Comparison of ENCODE assay signal across 24 cellular contexts in genomic region chr7:102927303-102927933, GRCh38. TPM values are rescaled to one million over a fixed set of nuclear protein-coding genes. Genes with fewer than 3 reads are reported as not detected.
DNase-seq lines count a peak whose midpoint lies in the region; ATAC-seq, FAIRE-seq and TF ChIP-seq lines count a peak whose summit lies in the region.
"Had no signal": no experiment of that assay in that cellular context is flagged by ENCODE, and none has a peak within 500 bp of the region (broad histone marks: within the 10 kb centered on the region; RNA-seq: fewer than 3 reads in every experiment).

No MANE protein-coding gene starts in this region.

- TF ChIP-seq CTCF in PC-3 (conservative IDR thresholded peaks at IDR 0.05; ENCODE audit: low read depth, low read length) (no peak), fibroblast of the aortic adventitia (IDR thresholded peaks at IDR 0.05; ENCODE audit: insufficient read depth, low read length) (no peak)
- no peak for TF ChIP-seq CTCF in CD4-positive, alpha-beta T cell (IDR thresholded peaks at IDR 0.05)

- no peaks in the 10 kb centered on the region for H3K36me3 ChIP-seq in PC-3 (ENCODE audit: low read depth, low read length)
- H3K36me3 ChIP-seq: left ventricle myocardium inferior, neural progenitor cell, tibial nerve had no signal

- H3K9me3 Mint-ChIP-seq in CD4-positive, alpha-beta T cell = no peaks in the 10 kb centered on the region

- peak; percentile 48 for DNase-seq in ELR (ENCODE audit: low read depth)
- peak; percentile 35 for DNase-seq in PC-3
- peak; percentile 58 for DNase-seq in fibroblast of the aortic adventitia (ENCODE audit: low read depth)
- DNase-seq in urothelium cell line (ENCODE audit: low spot score) = peak; percentile 69
- no peak for DNase-seq in CD4-positive, alpha-beta T cell
- DNase-seq in NCI-H345 (lab: John Stamatoyannopoulos, UW) = no peak
- DNase-seq: C1 segment of cervical spinal cord; head of caudate nucleus; Karpas-422; left ventricle myocardium inferior; mucosa of descending colon; NCI-H1092 treated with DMSO at 0.1 percent for 48 hours; NCI-H2107; NCI-H524; psoas muscle; RPMI8226; stimulated activated CD4-positive, alpha-beta T cell treated with anti-CD3 and anti-CD28 coated beads, Interleukin-4, amount 100 ng/mL, for 1 hour; stimulated activated naive CD8-positive, alpha-beta T cell treated with anti-CD3 and anti-CD28 coated beads, Interleukin-15, Interleukin-2, amounts not matched to agents 100 U/mL and 50 U/mL, for 24 hours had no signal

- peaks cover 14% of the 10 kb centered on the region; the same call in 1 of the 2 replicates for H3K4me1 ChIP-seq in PC-3 (ENCODE audit: insufficient read depth, low read length)
- H3K4me1 ChIP-seq: left ventricle myocardium inferior, psoas muscle, tibial nerve had no signal

- no peak overlapping the region for H3K4me3 Mint-ChIP-seq in CD4-positive, alpha-beta T cell
- H3K4me3 Mint-ChIP-seq: activated naive CD8-positive, alpha-beta T cell; neural progenitor cell had no signal

- H3K4me2 ChIP-seq in PC-3 (ENCODE audit: low read length) = peak overlapping the region; percentile 6; the same call in 1 of the 2 replicates
- H3K4me2 ChIP-seq: neural progenitor cell had no signal

- H3K36me3 Mint-ChIP-seq in CD4-positive, alpha-beta T cell (ENCODE audit: low read depth) = no peaks in the 10 kb centered on the region
- H3K36me3 Mint-ChIP-seq: activated naive CD8-positive, alpha-beta T cell had no signal

- H3K4me3 ChIP-seq in PC-3 (ENCODE audit: low read length) = no peak overlapping the region
- H3K4me3 ChIP-seq in fibroblast of the aortic adventitia (ENCODE audit: low read depth, low read length) = no peak overlapping the region
- H3K4me3 ChIP-seq: left ventricle myocardium inferior, mucosa of descending colon, neural progenitor cell, psoas muscle, tibial nerve had no signal

- H3K9me2 ChIP-seq in PC-3 (replicated peaks; ENCODE audit: low read length) = no peaks in the 10 kb centered on the region

- CTCF ChIA-PET in PC-3 (lab: Charles Lee) = no interaction called here
- CTCF ChIA-PET in CD4-positive, alpha-beta T cell (lab: Charles Lee) = no interaction called here

- no peak overlapping the region for H2AFZ ChIP-seq in PC-3 (ENCODE audit: low read length)
- H2AFZ ChIP-seq: neural progenitor cell had no signal

- no peak for FAIRE-seq in urothelium cell line (lab: Jason Lieb, UNC)
- FAIRE-seq: colon, G401.6 had no signal

- H4K20me1 ChIP-seq in PC-3 (ENCODE audit: low read length) = no peaks in the 10 kb centered on the region

- ATAC-seq in PC-3 (peak; percentile 77), GM18520 (IDR thresholded peaks at IDR 0.05; ENCODE audit: unreplicated experiment) (no peak)
- ATAC-seq in CD4-positive, alpha-beta T cell (ENCODE audit: poor library complexity) = no peak
- ATAC-seq: mucosa of descending colon; psoas muscle; stimulated activated naive CD8-positive, alpha-beta T cell treated with anti-CD3 and anti-CD28 coated beads, Interleukin-15, Interleukin-2, amounts not matched to agents 100 U/mL and 50 U/mL, for 24 hours had no signal

- no peaks in the 10 kb centered on the region for H3K79me2 ChIP-seq in PC-3 (ENCODE audit: low read length)

- H3K27ac ChIP-seq in PC-3 (ENCODE audit: low read length) = no peak overlapping the region
- no peak overlapping the region for H3K27ac ChIP-seq in CD4-positive, alpha-beta T cell (ENCODE audit: low read depth, low read length)
- H3K27ac ChIP-seq: left ventricle myocardium inferior, neural progenitor cell, psoas muscle, tibial nerve had no signal

- no peaks in the 10 kb centered on the region for H3K27me3 ChIP-seq in PC-3 (ENCODE audit: low read length)
- H3K27me3 ChIP-seq in CD4-positive, alpha-beta T cell (ENCODE audit: control insufficient read depth, insufficient read depth, low read length) = no peaks in the 10 kb centered on the region
- H3K27me3 ChIP-seq: neural progenitor cell, tibial nerve had no signal

- BruUV-seq in PC-3 (replicated peaks; lab: Mats Ljungman, UMichigan) = no TSS peak

- intact Hi-C loops in PC-3 (cut with micrococcal nuclease) = loop anchor here (2.0 to 5.0 kb wide), 2 partner anchors 27 to 35 kb away; no protein-coding TSS in a partner anchor
- intact Hi-C loops in CD4-positive, alpha-beta T cell (cut with DNase I, micrococcal nuclease) = no loop called here

- no peak overlapping the region for H3K9ac ChIP-seq in PC-3 (ENCODE audit: low read length)
- H3K9ac ChIP-seq: neural progenitor cell had no signal

- POLR2A ChIA-PET in PC-3 (lab: Charles Lee; ENCODE audit: unreplicated experiment) = no interaction called here
- POLR2A ChIA-PET in CD4-positive, alpha-beta T cell (lab: Charles Lee) = no interaction called here

- no peak overlapping the region for H3K27ac Mint-ChIP-seq in CD4-positive, alpha-beta T cell
- H3K27ac Mint-ChIP-seq: activated naive CD8-positive, alpha-beta T cell; neural progenitor cell had no signal

- H3K9me3 ChIP-seq in PC-3 (ENCODE audit: low read length) = no peaks in the 10 kb centered on the region
- H3K9me3 ChIP-seq in CD4-positive, alpha-beta T cell (ENCODE audit: control insufficient read depth, low read length) = no peaks in the 10 kb centered on the region
- H3K9me3 ChIP-seq: left ventricle myocardium inferior, mucosa of descending colon, psoas muscle, tibial nerve had no signal

- no peaks in the 10 kb centered on the region for H3K27me3 Mint-ChIP-seq in CD4-positive, alpha-beta T cell
- H3K27me3 Mint-ChIP-seq: activated naive CD8-positive, alpha-beta T cell had no signal

- no peaks in the 10 kb centered on the region for H3K4me1 Mint-ChIP-seq in CD4-positive, alpha-beta T cell (ENCODE audit: low read depth)

- no peaks in the 10 kb centered on the region for H3F3A ChIP-seq in PC-3 (ENCODE audit: low read length, unreplicated experiment)

RNA-seq across cellular contexts. Expression of gene LRRC17, which starts 14.6 kb away (rescaled TPM):
- total RNA-seq in PC-3 (2014; rRNA removed) (0.11 TPM in 1 of 2 replicates, not detected in the other), fibroblast of the aortic adventitia (ENCODE audit: low replicate concordance) (95.6 and 131 TPM in 2 replicates)
- under 1 TPM in 1 of 2 experiments, not detected in 1; 0.22 TPM for total RNA-seq in CD4-positive, alpha-beta T cell

Comparison
In these comparisons a context has a peak if more than half of its experiments do, and no peak if none do; other contexts are left out.
1. DNase-seq: peak in ELR (single experiment), PC-3 (single experiment), fibroblast of the aortic adventitia (single experiment) and urothelium cell line (single experiment); none in CD4-positive, alpha-beta T cell (0 of 10) and NCI-H345 (single experiment).
2. RNA of gene LRRC17, which starts 14.6 kb away (total RNA-seq): 95.6 to 131 TPM in fibroblast of the aortic adventitia; 0.22 TPM in CD4-positive, alpha-beta T cell and 0.11 TPM in PC-3; every median in the first group is over 10 times any median in the second.